ENCODE assay signal across 20 cellular contexts in the genomic region with DNA sequence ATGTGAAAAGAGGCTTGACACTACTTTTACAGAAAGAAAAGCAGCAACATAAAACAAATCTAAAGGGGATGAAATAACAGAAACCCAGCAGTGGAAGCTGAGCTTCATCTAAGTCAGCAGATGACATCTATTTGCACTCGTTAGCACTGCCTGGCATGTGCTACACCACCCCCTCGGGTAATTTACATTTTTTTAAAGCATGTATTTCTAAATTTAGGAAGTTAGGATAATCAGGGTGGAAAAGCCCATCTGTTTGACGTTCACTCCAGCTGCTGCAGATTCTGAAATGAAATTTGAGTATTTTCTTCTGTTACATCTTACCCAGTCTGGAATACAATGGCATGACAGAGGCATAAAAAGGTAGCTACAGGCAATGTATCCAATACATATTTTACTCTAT. TPM values are rescaled to one million over a fixed set of nuclear protein-coding genes. Genes with fewer than 3 reads are reported as not detected.
DNase-seq lines count a peak whose midpoint lies in the region; TF ChIP-seq lines count a peak whose summit lies in the region.
"Had no signal": no experiment of that assay in that cellular context is flagged by ENCODE, and none has a peak within 500 bp of the region (broad histone marks: within the 10 kb centered on the region; RNA-seq: fewer than 3 reads in every experiment).

No MANE protein-coding gene starts in this region.

- no peaks in the 10 kb centered on the region for H3K36me3 ChIP-seq in sigmoid colon
- H3K36me3 ChIP-seq: SJSA1 had no signal

- H3K27ac ChIP-seq in dorsolateral prefrontal cortex, result peak overlapping the region in 42 of 59 donors; percentile 1 to 71 (median 44)
- H3K27ac ChIP-seq in sigmoid colon, result peak overlapping the region in 3 of 4 donors; percentile 19 to 31 (median 29)
- H3K27ac ChIP-seq: KMS-11, SJSA1 had no signal

- no peak for TF ChIP-seq POLR2A in sigmoid colon (IDR thresholded peaks at IDR 0.05)

- H3K9me3 ChIP-seq in sigmoid colon, result no peaks in the 10 kb centered on the region
- H3K9me3 ChIP-seq: SJSA1 had no signal

- TF ChIP-seq EP300 in sigmoid colon (IDR thresholded peaks at IDR 0.05), result no peak

- WGBS in sigmoid colon, 2 donors, result 50 to 51% methylated on average over 3 of the region's 3 CpGs

- H3K4me1 ChIP-seq in sigmoid colon, result peaks cover 0 to 32% (median 2%) of the 10 kb centered on the region in 4 donors
- H3K4me1 ChIP-seq: SJSA1 had no signal

- H3K27me3 ChIP-seq in dorsolateral prefrontal cortex, result no peaks in the 10 kb centered on the region
- H3K27me3 ChIP-seq in sigmoid colon, result no peaks in the 10 kb centered on the region
- H3K27me3 ChIP-seq: SJSA1 had no signal

- no peak overlapping the region for H3K4me3 ChIP-seq in dorsolateral prefrontal cortex
- H3K4me3 ChIP-seq in sigmoid colon, result no peak overlapping the region
- H3K4me3 ChIP-seq: GM12878, SJSA1 had no signal

- no peak for TF ChIP-seq CTCF in dorsolateral prefrontal cortex (IDR thresholded peaks at IDR 0.05 in 54 of 56, conservative IDR thresholded peaks at IDR 0.05 in 2 of 56; ENCODE audit: low read depth in 1 of 56, partially characterized antibody in 56 of 56)
- TF ChIP-seq CTCF in sigmoid colon (IDR thresholded peaks at IDR 0.05), result no peak

- intact Hi-C loops in dorsolateral prefrontal cortex (cut with DNase I), result no loop called here
- intact Hi-C loops in sigmoid colon (cut with DNase I), result no loop called here

- DNase-seq in NCI-H1694 (lab: John Stamatoyannopoulos, UW) (peak; percentile 88), NCI-H446 (lab: John Stamatoyannopoulos, UW) (peak; percentile 88 to 96), dorsolateral prefrontal cortex (peak in 2 of 10 donors; percentile 7 to 22), sigmoid colon (no peak), DMS53 (lab: John Stamatoyannopoulos, UW) (no peak), NCI-H526 (lab: John Stamatoyannopoulos, UW) (no peak), GF-D8 (lab: John Stamatoyannopoulos, UW) (no peak), superior temporal gyrus (ENCODE audit: extremely low spot score) (no peak)
- DNase-seq: Calu3, HCEC 1CT, IMR-90, MM.1S, NCI-H2081, NCI-H510A, Right ventricle myocardium superior, RPMI8226 had no signal

RNA-seq across cellular contexts. Expression of a gene that starts 20.7 kb away (rescaled TPM):
- total RNA-seq in dorsolateral prefrontal cortex (100 to 1,000 TPM in 1 of 120 experiments, 10 to 100 TPM in 119; 34.4 to 131 (median 58.0) TPM), sigmoid colon (10 to 100 TPM in 2 of 4 donors, 1 to 10 TPM in 2; 8.1 to 18.2 (median 10.3) TPM)
- polyA plus RNA-seq in sigmoid colon, result under 1 TPM in 1 of 3 donors, not detected in 2; 0.85 TPM
- total RNA-seq: A673, GM12878 had no signal
- polyA plus RNA-seq: IMR-90 had no signal

Comparison
In these comparisons a context has a peak if more than half of its experiments do, and no peak if none do; other contexts are left out.
1. DNase-seq: peak in NCI-H1694 (single experiment) and NCI-H446 (2 of 2); none in sigmoid colon (single experiment), DMS53 (single experiment), NCI-H526 (0 of 2), GF-D8 (single experiment) and superior temporal gyrus (single experiment).